ENCODE assay signal across 1 cellular context in the genomic region with DNA sequence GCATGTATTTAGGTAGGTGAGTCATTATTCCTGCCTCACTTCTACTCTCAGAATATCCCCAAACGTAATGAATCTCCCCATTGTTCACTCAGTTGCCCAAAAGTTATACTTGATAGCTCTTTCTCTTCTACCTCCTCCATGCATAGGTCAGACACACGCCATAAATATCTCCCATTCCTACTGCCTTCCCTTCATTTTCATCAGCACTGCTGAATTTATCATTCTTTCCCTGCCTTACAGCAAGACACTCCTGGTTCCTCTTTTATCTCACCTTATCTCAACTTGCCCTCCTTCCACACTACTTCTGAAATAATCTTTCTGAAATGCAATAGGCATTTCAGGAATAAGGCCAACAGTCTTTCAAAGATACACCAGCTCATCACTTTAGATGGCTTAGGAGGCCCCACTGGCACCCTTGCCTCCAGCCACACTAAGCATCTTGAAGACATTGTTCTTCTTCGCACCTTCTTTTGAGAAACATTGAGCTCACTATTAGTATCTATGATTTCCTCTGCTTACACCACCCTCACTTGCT.
TF ChIP-seq lines count a peak whose summit lies in the region.

No MANE protein-coding gene starts in this region.

TF ChIP-seq in IMR-90, 13 proteins besides CTCF, POLR2A, EP300 and RAD21:
- TF ChIP-seq, protein P1, sequence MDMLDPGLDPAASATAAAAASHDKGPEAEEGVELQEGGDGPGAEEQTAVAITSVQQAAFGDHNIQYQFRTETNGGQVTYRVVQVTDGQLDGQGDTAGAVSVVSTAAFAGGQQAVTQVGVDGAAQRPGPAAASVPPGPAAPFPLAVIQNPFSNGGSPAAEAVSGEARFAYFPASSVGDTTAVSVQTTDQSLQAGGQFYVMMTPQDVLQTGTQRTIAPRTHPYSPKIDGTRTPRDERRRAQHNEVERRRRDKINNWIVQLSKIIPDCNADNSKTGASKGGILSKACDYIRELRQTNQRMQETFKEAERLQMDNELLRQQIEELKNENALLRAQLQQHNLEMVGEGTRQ (IDR thresholded peaks at IDR 0.05; ENCODE audit: low read depth, low read length): no peak
- TF ChIP-seq CEBPB (IDR thresholded peaks at IDR 0.05; ENCODE audit: low read depth, low read length) (no peak), ELK1 (IDR thresholded peaks at IDR 0.05; ENCODE audit: borderline replicate concordance, low read depth, low read length) (no peak), NFE2L2 (IDR thresholded peaks at IDR 0.05; ENCODE audit: low read depth, low read length) (no peak), CHD1 (IDR thresholded peaks at IDR 0.05; ENCODE audit: low read depth, low read length) (no peak)
